ENCODE assay signal across 1 cellular context in the genomic region with DNA sequence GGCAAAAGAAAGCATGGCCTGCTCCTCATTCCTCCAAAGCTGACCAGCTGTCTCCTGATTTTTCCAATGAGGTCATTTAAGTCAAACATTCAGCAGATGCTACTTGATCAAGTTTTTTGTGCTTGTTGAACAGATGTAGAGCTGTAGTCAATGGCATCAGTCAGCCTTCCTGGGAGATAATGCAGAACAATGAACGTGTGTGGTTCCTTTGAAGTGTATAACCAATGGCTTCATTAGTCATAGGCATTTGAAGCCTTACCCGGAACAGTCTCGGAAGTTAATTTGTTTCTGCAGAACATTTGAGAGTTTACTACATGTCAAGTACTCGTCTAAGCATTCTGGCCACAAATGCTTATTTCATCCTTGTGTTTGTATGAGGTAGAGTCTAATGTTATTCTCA.
TF ChIP-seq lines count a peak whose summit lies in the region.

No MANE protein-coding gene starts in this region.

TF ChIP-seq in SK-N-SH, 30 proteins besides CTCF, POLR2A, EP300 and RAD21 (continued from another document):
- no peak for TF ChIP-seq TEAD4 (IDR thresholded peaks at IDR 0.05; ENCODE audit: borderline replicate concordance, insufficient read depth)
- TF ChIP-seq NFIC (IDR thresholded peaks at IDR 0.05; ENCODE audit: borderline replicate concordance) = no peak
- no peak for TF ChIP-seq FOXM1 (IDR thresholded peaks at IDR 0.05; ENCODE audit: low read depth)
- no peak for TF ChIP-seq MEF2A (IDR thresholded peaks at IDR 0.05; ENCODE audit: borderline replicate concordance, low read depth)
- no peak for TF ChIP-seq RXRA (IDR thresholded peaks at IDR 0.05; ENCODE audit: borderline replicate concordance, low read depth)
- no peak for TF ChIP-seq ZBTB33 (IDR thresholded peaks at IDR 0.05; ENCODE audit: borderline replicate concordance, low read depth)
- no peak for TF ChIP-seq POLR2AphosphoS5 (IDR thresholded peaks at IDR 0.05; ENCODE audit: low read depth, low read length)
- TF ChIP-seq GATA2 (CRISPR knock-in tag; IDR thresholded peaks at IDR 0.05) = no peak
- no peak for TF ChIP-seq GABPA (IDR thresholded peaks at IDR 0.05; ENCODE audit: low read depth)
- no peak for TF ChIP-seq USF1 (IDR thresholded peaks at IDR 0.05; ENCODE audit: borderline replicate concordance, low read depth)
- TF ChIP-seq, protein P1, sequence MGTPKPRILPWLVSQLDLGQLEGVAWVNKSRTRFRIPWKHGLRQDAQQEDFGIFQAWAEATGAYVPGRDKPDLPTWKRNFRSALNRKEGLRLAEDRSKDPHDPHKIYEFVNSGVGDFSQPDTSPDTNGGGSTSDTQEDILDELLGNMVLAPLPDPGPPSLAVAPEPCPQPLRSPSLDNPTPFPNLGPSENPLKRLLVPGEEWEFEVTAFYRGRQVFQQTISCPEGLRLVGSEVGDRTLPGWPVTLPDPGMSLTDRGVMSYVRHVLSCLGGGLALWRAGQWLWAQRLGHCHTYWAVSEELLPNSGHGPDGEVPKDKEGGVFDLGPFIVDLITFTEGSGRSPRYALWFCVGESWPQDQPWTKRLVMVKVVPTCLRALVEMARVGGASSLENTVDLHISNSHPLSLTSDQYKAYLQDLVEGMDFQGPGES (IDR thresholded peaks at IDR 0.05; ENCODE audit: low read depth, low read length) = no peak
TF ChIP-seq in SK-N-SH: peak in this region for 0.
